In genomic region chr10:126278846-126279245, GRCh38 we compare ENCODE assay signal across 32 cellular contexts.
"Had no signal": no experiment of that assay in that cellular context is flagged by ENCODE, and none has a peak within 500 bp of the region (broad histone marks: within the 10 kb centered on the region; RNA-seq: fewer than 3 reads in every experiment).

No MANE protein-coding gene starts in this region.

- H3K9me3 ChIP-seq: gastrocnemius medialis, left lung, pancreas, psoas muscle, sigmoid colon, uterus had no signal

- H3K27ac ChIP-seq: brain microvascular endothelial cell, coronary artery, gastrocnemius medialis, left lung, pancreas, psoas muscle, sigmoid colon, uterus, WERI-Rb-1 had no signal

- H3K4me3 ChIP-seq: coronary artery, dorsolateral prefrontal cortex, gastrocnemius medialis, left lung, lung, pancreas, psoas muscle, sigmoid colon, uterus had no signal

- DNase-seq: activated CD4-positive, alpha-beta memory T cell treated with anti-CD3 and anti-CD28 coated beads for 36 hours; activated CD4-positive, alpha-beta T cell treated with anti-CD3 and anti-CD28 coated beads, Interleukin-2, amount 10 ng/mL, durations not matched to agents 24 days and 14 days; activated CD4-positive, CD25-positive, alpha-beta regulatory T cell treated with anti-CD3 and anti-CD28 coated beads, Interleukin-2, amount 50 U/mL, for 72 hours; activated CD8-positive, alpha-beta memory T cell treated with anti-CD3 and anti-CD28 coated beads, Interleukin-2, amount 50 U/mL, for 48 hours; activated gamma-delta T cell treated with Interleukin-2 at 50 U/mL for 16 hours; activated naive CD4-positive, alpha-beta T cell treated with anti-CD3 and anti-CD28 coated beads, Interleukin-2, amount 50 U/mL, for 16 hours; activated T-cell treated with anti-CD3 and anti-CD28 coated beads, Interleukin-2, amount 50 U/mL, for 4 hours; brain microvascular endothelial cell; dorsolateral prefrontal cortex; effector memory CD4-positive, alpha-beta T cell; gastrocnemius medialis; glutamatergic neuron; left lung; nephron progenitor cell; nucleus accumbens; pancreas; psoas muscle; sigmoid colon; small intestine; stimulated activated CD4-positive, alpha-beta T cell treated with anti-CD3 and anti-CD28 coated beads, Interleukin-4, amount 100 ng/mL, for 24 hours; substantia nigra; T-helper 17 cell; T1000; uterus; WERI-Rb-1 had no signal

- H3K27me3 ChIP-seq: brain microvascular endothelial cell, dorsolateral prefrontal cortex, gastrocnemius medialis, left lung, pancreas, sigmoid colon, uterus had no signal

- H3K9me3 Mint-ChIP-seq: activated CD4-positive, alpha-beta memory T cell treated with anti-CD3 and anti-CD28 coated beads for 36 hours; activated CD4-positive, alpha-beta T cell treated with anti-CD3 and anti-CD28 coated beads, Interleukin-2, amount 10 ng/mL, durations not matched to agents 24 days and 14 days; activated T-cell treated with anti-CD3 and anti-CD28 coated beads, Interleukin-2, amount 50 U/mL, for 4 hours; nephron progenitor cell; stimulated activated effector memory CD8-positive, alpha-beta T cell treated with anti-CD3 and anti-CD28 coated beads, Interleukin-12 subunit alpha, Interleukin-12 subunit beta, amount 100 ng/mL, for 72 hours; type B pancreatic cell had no signal

- H3K36me3 ChIP-seq: brain microvascular endothelial cell, gastrocnemius medialis, left lung, pancreas, sigmoid colon, uterus, WERI-Rb-1 had no signal

- FAIRE-seq: endothelial cell of umbilical vein, pancreas, small intestine had no signal

- H3K4me1 ChIP-seq: gastrocnemius medialis, left lung, pancreas, psoas muscle, sigmoid colon, uterus had no signal

- ATAC-seq: activated T-cell treated with anti-CD3 and anti-CD28 coated beads, Interleukin-2, amount 50 U/mL, for 4 hours; activated T-helper 17 cell treated with anti-CD3 and anti-CD28 coated beads, Interleukin-2, amount 50 U/mL, for 72 hours; gastrocnemius medialis; left lung; pancreas; psoas muscle; stimulated activated effector memory CD8-positive, alpha-beta T cell treated with anti-CD3 and anti-CD28 coated beads, Interleukin-12 subunit alpha, Interleukin-12 subunit beta, amount 100 ng/mL, for 72 hours; T-helper 17 cell had no signal

- H3K36me3 Mint-ChIP-seq: activated CD4-positive, alpha-beta memory T cell treated with anti-CD3 and anti-CD28 coated beads for 36 hours; type B pancreatic cell had no signal

- H3K27ac Mint-ChIP-seq: activated CD4-positive, alpha-beta memory T cell treated with anti-CD3 and anti-CD28 coated beads for 36 hours; activated CD4-positive, alpha-beta T cell treated with anti-CD3 and anti-CD28 coated beads, Interleukin-2, amount 10 ng/mL, durations not matched to agents 24 days and 14 days; activated T-helper 17 cell treated with anti-CD3 and anti-CD28 coated beads, Interleukin-2, amount 50 U/mL, for 72 hours; nephron progenitor cell; stimulated activated effector memory CD8-positive, alpha-beta T cell treated with anti-CD3 and anti-CD28 coated beads, Interleukin-12 subunit alpha, Interleukin-12 subunit beta, amount 100 ng/mL, for 72 hours; stimulated activated naive CD8-positive, alpha-beta T cell treated with anti-CD3 and anti-CD28 coated beads, Interleukin-15, Interleukin-2, amounts not matched to agents 100 ng/mL and 50 ng/mL, for 24 hours; T-helper 17 cell; type B pancreatic cell had no signal

- H3K4me3 Mint-ChIP-seq: activated CD4-positive, alpha-beta memory T cell treated with anti-CD3 and anti-CD28 coated beads for 36 hours; activated CD4-positive, alpha-beta T cell treated with anti-CD3 and anti-CD28 coated beads, Interleukin-2, amount 10 ng/mL, durations not matched to agents 24 days and 14 days; activated T-cell treated with anti-CD3 and anti-CD28 coated beads, Interleukin-2, amount 50 U/mL, for 4 hours; activated T-helper 17 cell treated with anti-CD3 and anti-CD28 coated beads, Interleukin-2, amount 50 U/mL, for 72 hours; nephron progenitor cell; stimulated activated effector memory CD8-positive, alpha-beta T cell treated with anti-CD3 and anti-CD28 coated beads, Interleukin-12 subunit alpha, Interleukin-12 subunit beta, amount 100 ng/mL, for 72 hours; stimulated activated naive CD8-positive, alpha-beta T cell treated with anti-CD3 and anti-CD28 coated beads, Interleukin-15, Interleukin-2, amounts not matched to agents 100 ng/mL and 50 ng/mL, for 24 hours; T-helper 17 cell; type B pancreatic cell had no signal

- H3K4me1 Mint-ChIP-seq: activated CD4-positive, alpha-beta T cell treated with anti-CD3 and anti-CD28 coated beads, Interleukin-2, amount 10 ng/mL, durations not matched to agents 24 days and 14 days; activated T-helper 17 cell treated with anti-CD3 and anti-CD28 coated beads, Interleukin-2, amount 50 U/mL, for 72 hours; stimulated activated effector memory CD8-positive, alpha-beta T cell treated with anti-CD3 and anti-CD28 coated beads, Interleukin-12 subunit alpha, Interleukin-12 subunit beta, amount 100 ng/mL, for 72 hours; T-helper 17 cell had no signal

- H3K27me3 Mint-ChIP-seq: activated CD4-positive, alpha-beta memory T cell treated with anti-CD3 and anti-CD28 coated beads for 36 hours; activated CD4-positive, alpha-beta T cell treated with anti-CD3 and anti-CD28 coated beads, Interleukin-2, amount 10 ng/mL, durations not matched to agents 24 days and 14 days; activated T-helper 17 cell treated with anti-CD3 and anti-CD28 coated beads, Interleukin-2, amount 50 U/mL, for 72 hours; T-helper 17 cell; type B pancreatic cell had no signal
